21 cellular contexts compared by ENCODE assay signal in the genomic region with DNA sequence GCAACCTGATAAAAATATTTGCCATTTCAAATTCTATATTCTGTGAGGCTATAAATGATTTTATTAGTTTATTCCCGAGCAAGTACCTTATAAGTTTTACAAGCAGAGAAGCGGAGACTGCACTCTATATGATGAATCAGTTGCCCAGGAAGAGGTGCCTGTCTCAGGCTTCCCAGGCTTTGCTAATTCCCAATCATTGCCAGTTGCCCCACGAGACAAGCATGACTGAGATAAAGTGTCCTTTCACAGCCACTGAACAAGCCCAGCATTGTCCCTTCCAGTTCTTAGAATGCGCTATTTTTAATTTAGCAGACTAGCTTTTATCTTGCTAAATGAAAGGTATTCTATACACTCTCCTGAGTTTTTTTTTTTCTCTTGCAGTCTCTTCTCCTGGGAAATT.
DNase-seq lines count a peak whose midpoint lies in the region; TF ChIP-seq lines count a peak whose summit lies in the region.
"Had no signal": no experiment of that assay in that cellular context is flagged by ENCODE, and none has a peak within 500 bp of the region (broad histone marks: within the 10 kb centered on the region; RNA-seq: fewer than 3 reads in every experiment).

No MANE protein-coding gene starts in this region.

- no TSS peak for BruUV-seq in mammary epithelial cell (replicated peaks; lab: Mats Ljungman, UMichigan)

- no peak overlapping the region for H3K27ac ChIP-seq in mammary epithelial cell (ENCODE audit: insufficient read depth, low read depth, low read length)
- no peak overlapping the region for H3K27ac ChIP-seq in breast epithelium
- H3K27ac ChIP-seq: suprapubic skin, vagina had no signal

- H2AFZ ChIP-seq in mammary epithelial cell (ENCODE audit: low read depth, low read length) = peak overlapping the region; percentile 30

- peaks cover 4% of the 10 kb centered on the region for H3K27me3 Mint-ChIP-seq in neural crest cell (ENCODE audit: low read depth)

- peak overlapping the region; percentile 15 for H3K4me3 Mint-ChIP-seq in neural crest cell
- H3K4me3 Mint-ChIP-seq: activated naive CD4-positive, alpha-beta T cell treated with anti-CD3 and anti-CD28 coated beads, Interleukin-2, amount 50 U/mL, for 24 hours; B cell; nephron had no signal

- peak overlapping the region; percentile 74 for H3K4me2 ChIP-seq in mammary epithelial cell (ENCODE audit: insufficient read depth, low read depth, low read length)

- no peaks in the 10 kb centered on the region for H3K36me3 Mint-ChIP-seq in neural crest cell (ENCODE audit: low read depth)
- H3K36me3 Mint-ChIP-seq: activated naive CD4-positive, alpha-beta T cell treated with anti-CD3 and anti-CD28 coated beads, Interleukin-2, amount 50 U/mL, for 24 hours had no signal

- 10% methylated on average over 4 of the region's 4 CpGs for WGBS in mammary epithelial cell (ENCODE audit: low coverage, missing lambda C conversion rate)

- TF ChIP-seq CTCF in mammary epithelial cell (conservative IDR thresholded peaks at IDR 0.05 in 1 of 2, IDR thresholded peaks at IDR 0.05 in 1 of 2; ENCODE audit: extremely low read depth in 1 of 2, insufficient read depth in 1 of 2, low read depth in 1 of 2, low read length in 2 of 2) (no peak), breast epithelium (IDR thresholded peaks at IDR 0.05) (no peak), neural crest cell (conservative IDR thresholded peaks at IDR 0.05) (no peak), GM13977 (IDR thresholded peaks at IDR 0.05; ENCODE audit: extremely low read depth, insufficient read depth, missing control alignments) (no peak)

- peak overlapping the region; percentile 78 for H3K27ac Mint-ChIP-seq in neural crest cell (ENCODE audit: unreplicated experiment)
- H3K27ac Mint-ChIP-seq: activated naive CD4-positive, alpha-beta T cell treated with anti-CD3 and anti-CD28 coated beads, Interleukin-2, amount 50 U/mL, for 24 hours; B cell; nephron had no signal

- H3K36me3 ChIP-seq in mammary epithelial cell (ENCODE audit: insufficient read depth, low read length) (no peaks in the 10 kb centered on the region), breast epithelium (no peaks in the 10 kb centered on the region)
- H3K36me3 ChIP-seq: suprapubic skin, vagina had no signal

- dilution Hi-C loops in mammary epithelial cell (cut with HindIII; ENCODE audit: low sequenced_read_pairs) = no loop called here

- H3K4me3 ChIP-seq in mammary epithelial cell (replicated peaks in 1 of 3; ENCODE audit: insufficient read depth in 1 of 3, low read depth in 2 of 3, low read length in 3 of 3) (peak overlapping the region in 2 of 3 experiments; percentile 9 to 10), breast epithelium (no peak overlapping the region)
- H3K4me3 ChIP-seq: suprapubic skin, vagina had no signal

- H3K79me2 ChIP-seq in mammary epithelial cell (ENCODE audit: insufficient read depth, low read length) = no peaks in the 10 kb centered on the region

- H3K9ac ChIP-seq in mammary epithelial cell (ENCODE audit: insufficient read depth, low read length) = no peak overlapping the region

- intact Hi-C loops in mammary epithelial cell (cut with micrococcal nuclease) = loop anchor here (5.0 kb wide), 1 partner anchor 47 kb away; no protein-coding TSS in a partner anchor
- intact Hi-C loops in breast epithelium (cut with DNase I; ENCODE audit: low total_unique reads) = no loop called here
- intact Hi-C loops in head of caudate nucleus (cut with DNase I) = no loop called here

- no peaks in the 10 kb centered on the region for H3K9me3 Mint-ChIP-seq in neural crest cell
- H3K9me3 Mint-ChIP-seq: activated naive CD4-positive, alpha-beta T cell treated with anti-CD3 and anti-CD28 coated beads, Interleukin-2, amount 50 U/mL, for 24 hours had no signal

- H3K4me1 ChIP-seq in mammary epithelial cell (ENCODE audit: insufficient read depth, low read length) (peaks cover 21% of the 10 kb centered on the region), breast epithelium (no peaks in the 10 kb centered on the region)
- H3K4me1 ChIP-seq: vagina had no signal

- no peak for TF ChIP-seq POLR2A in breast epithelium (IDR thresholded peaks at IDR 0.05)

- no peaks in the 10 kb centered on the region for H4K20me1 ChIP-seq in mammary epithelial cell (ENCODE audit: insufficient read depth, low read length)

- H3K9me3 ChIP-seq in mammary epithelial cell (replicated peaks; ENCODE audit: insufficient read depth, low read length) (no peaks in the 10 kb centered on the region), breast epithelium (no peaks in the 10 kb centered on the region)
- H3K9me3 ChIP-seq: suprapubic skin, vagina had no signal

- in situ Hi-C loops in mammary epithelial cell (cut with MboI; ENCODE audit: low sequenced_read_pairs in 2 of 2) = no loop called here
- in situ Hi-C loops in GM13977 (cut with MboI; ENCODE audit: low pct_unique_long_range_greater_than_20kb, low sequenced_read_pairs, unreplicated experiment) = no loop called here

- CTCF ChIA-PET in mammary epithelial cell (lab: Charles Lee; ENCODE audit: low non-redundant PET) = no interaction called here

- H3K27me3 ChIP-seq in mammary epithelial cell (ENCODE audit: insufficient read depth, low read length) = no peaks in the 10 kb centered on the region
- H3K27me3 ChIP-seq in breast epithelium = no peaks in the 10 kb centered on the region
- H3K27me3 ChIP-seq: suprapubic skin, vagina had no signal

- peaks cover 33% of the 10 kb centered on the region for H3K4me1 Mint-ChIP-seq in neural crest cell
- H3K4me1 Mint-ChIP-seq: activated naive CD4-positive, alpha-beta T cell treated with anti-CD3 and anti-CD28 coated beads, Interleukin-2, amount 50 U/mL, for 24 hours; B cell had no signal

- peak; percentile 42 for DNase-seq in mammary epithelial cell
- DNase-seq in breast epithelium (ENCODE audit: low spot score in 2 of 2) = no peak
- peak; percentile 15 to 93 (median 78) for DNase-seq in head of caudate nucleus
- no peak for DNase-seq in neural crest cell (ENCODE audit: low read depth, low spot score)
- peak; percentile 98 for DNase-seq in superior temporal gyrus (ENCODE audit: extremely low spot score)
- no peak for DNase-seq in GM13977 (ENCODE audit: low spot score)
- no peak for DNase-seq in AG20443 (ENCODE audit: low spot score)
- DNase-seq in DMS153 treated with DMSO at 0.1 percent for 48 hours (lab: John Stamatoyannopoulos, UW; ENCODE audit: unreplicated experiment) = no peak
- DNase-seq: 8988T, Calu3, cortex of kidney, NCI-H1092 treated with DMSO at 0.1 percent for 48 hours, NCI-H2029 treated with DMSO at 0.1 percent for 48 hours, NCI-H510A, retina, RPMI8226 had no signal

Comparison
In these comparisons a context has a peak if more than half of its experiments do, and no peak if none do; other contexts are left out.
1. DNase-seq: peak in mammary epithelial cell (single experiment), head of caudate nucleus (42 of 42) and superior temporal gyrus (single experiment); none in breast epithelium (0 of 2), neural crest cell (single experiment), GM13977 (single experiment), AG20443 (single experiment) and DMS153 treated with DMSO at 0.1 percent for 48 hours (single experiment).
2. H3K4me3 ChIP-seq: peak in mammary epithelial cell (2 of 3); none in breast epithelium (0 of 3).